ENCODE assay signal across 8 cellular contexts in genomic region chr16:21554795-21555585, GRCh38. TPM values are rescaled to one million over a fixed set of nuclear protein-coding genes. Genes with fewer than 3 reads are reported as not detected.
A peak's percentile ranks its signal among the peaks of the same experiment; 100 is the strongest.
DNase-seq lines count a peak whose midpoint lies in the region; ATAC-seq and TF ChIP-seq lines count a peak whose summit lies in the region.

No MANE protein-coding gene starts in this region.

- no peak overlapping the region for H3K9ac ChIP-seq in neuronal stem cell (ENCODE audit: low read depth, low read length, poor library complexity)

- no peak overlapping the region for H4K8ac ChIP-seq in neuronal stem cell (ENCODE audit: low read depth, low read length)

- no peak overlapping the region for H3K27ac ChIP-seq in HEK293 (ENCODE audit: extremely low read depth, low read depth, low read length)
- H3K27ac ChIP-seq in foreskin keratinocyte, result no peak overlapping the region
- no peak overlapping the region for H3K27ac ChIP-seq in neuronal stem cell (replicated peaks; ENCODE audit: low read length)

- H3K36me3 ChIP-seq in HEK293 (ENCODE audit: control insufficient read depth in 2 of 2, insufficient read depth in 1 of 2, low read length in 2 of 2), result no peaks in the 10 kb centered on the region
- H3K36me3 ChIP-seq in neuronal stem cell (replicated peaks in 1 of 2; ENCODE audit: control insufficient read depth in 2 of 2, insufficient read depth in 2 of 2, low read length in 2 of 2), result no peaks in the 10 kb centered on the region

- no peak overlapping the region for H2BK120ac ChIP-seq in neuronal stem cell (ENCODE audit: low read depth, low read length)

- H2AFZ ChIP-seq in neuronal stem cell (ENCODE audit: low read length), result peak overlapping the region; percentile 90

- no peak overlapping the region for H3K4ac ChIP-seq in neuronal stem cell (ENCODE audit: low read length)

- peak overlapping the region; percentile 34 for H3K4me2 ChIP-seq in neuronal stem cell (ENCODE audit: insufficient read depth, low read length, poor library complexity, severe bottlenecking)

- no peak overlapping the region for H3K14ac ChIP-seq in neuronal stem cell (ENCODE audit: low read length)

- H3K18ac ChIP-seq in neuronal stem cell (ENCODE audit: low read length), result peak overlapping the region; percentile 73

- DNase-seq in GDM1 (lab: John Stamatoyannopoulos, UW) (peak; percentile 85), M059J (ENCODE audit: low read depth) (peak; percentile 74), foreskin keratinocyte (peak in 1 of 2 donors; percentile 51), neuronal stem cell (ENCODE audit: low spot score) (peak; percentile 67), stromal cell of bone marrow (ENCODE audit: low read depth) (peak; percentile 50)
- peak; percentile 91 for DNase-seq in activated T-helper 9 cell treated with anti-CD3 and anti-CD28 coated beads, Interleukin-2, amount 50 U/mL, for 16 hours (ENCODE audit: low read depth)

- peak overlapping the region; percentile 10 for H2BK15ac ChIP-seq in neuronal stem cell (ENCODE audit: low read length)

- H3K79me1 ChIP-seq in neuronal stem cell (ENCODE audit: low read depth, low read length), result no peaks in the 10 kb centered on the region

- H3K9me3 ChIP-seq in HEK293 (ENCODE audit: control insufficient read depth, insufficient read depth, low read depth, low read length) (no peaks in the 10 kb centered on the region), neuronal stem cell (replicated peaks in 1 of 2; ENCODE audit: control insufficient read depth in 2 of 2, insufficient read depth in 1 of 2, low read depth in 1 of 2, low read length in 2 of 2) (no peaks in the 10 kb centered on the region)

- ATAC-seq in foreskin keratinocyte, result peak; percentile 85

- no peak overlapping the region for H4K91ac ChIP-seq in neuronal stem cell (ENCODE audit: low read depth, low read length, poor library complexity)

- peak; percentile 36; the same call in 1 of the 2 replicates for TF ChIP-seq POLR2A in Raji (IDR thresholded peaks at IDR 0.05; ENCODE audit: insufficient read depth, low read depth, low read length)

- H3K27me3 ChIP-seq in foreskin keratinocyte (peaks cover 16% of the 10 kb centered on the region), neuronal stem cell (ENCODE audit: control insufficient read depth in 3 of 3, insufficient read depth in 3 of 3, low read depth in 1 of 3, low read length in 3 of 3) (peaks cover 0 to 35% (median 0%) of the 10 kb centered on the region in 3 experiments)

- no peak overlapping the region for H2BK5ac ChIP-seq in neuronal stem cell (ENCODE audit: low read length)

- H2BK12ac ChIP-seq in neuronal stem cell (ENCODE audit: low read length), result peak overlapping the region; percentile 87

- no CpG with 5 or more reads among the region's 41 CpGs for WGBS in neuronal stem cell (ENCODE audit: extremely low coverage in 2 of 2, insufficient read length in 2 of 2, insufficient replicate concordance in 1 of 2), 2 donors

- CTCF ChIA-PET in HEK293 (lab: Yijun Ruan, JAX), result interaction anchor here (0.6 to 1.4 kb wide), 4 partner anchors 9 to 1343 kb away, joined by 3 to 9 read pairs (median 4); no protein-coding TSS in a partner anchor

- POLR2A ChIA-PET in HEK293 (lab: Yijun Ruan, JAX), result no interaction called here

- H3K4me3 ChIP-seq in HEK293 (ENCODE audit: low read depth, low read length), result no peak overlapping the region
- H3K4me3 ChIP-seq in neuronal stem cell (ENCODE audit: low read length in 2 of 2), result no peak overlapping the region

- H2AK5ac ChIP-seq in neuronal stem cell (ENCODE audit: low read depth, low read length), result peak overlapping the region; percentile 73

- TF ChIP-seq CTCF in HEK293 (tag by site-specific recombination; IDR thresholded peaks at IDR 0.05) (peak; percentile 99), foreskin keratinocyte (conservative IDR thresholded peaks at IDR 0.05) (peak; percentile 100)

- H3K4me1 ChIP-seq in HEK293 (ENCODE audit: control insufficient read depth, insufficient read depth, low read length) (no peaks in the 10 kb centered on the region), foreskin keratinocyte (no peaks in the 10 kb centered on the region), neuronal stem cell (ENCODE audit: control insufficient read depth in 2 of 2, insufficient read depth in 1 of 2, low read depth in 1 of 2, low read length in 2 of 2) (no peaks in the 10 kb centered on the region)

- peak overlapping the region; percentile 22 for H3K23ac ChIP-seq in neuronal stem cell (ENCODE audit: low read depth, low read length, poor library complexity)

TF ChIP-seq in HEK293, 187 proteins besides CTCF, POLR2A, EP300 and RAD21 (continues in another document):
- no peak for TF ChIP-seq ZNF280D (tag by site-specific recombination; IDR thresholded peaks at IDR 0.05)
- no peak for TF ChIP-seq ZBTB21 (tag by site-specific recombination; IDR thresholded peaks at IDR 0.05)
- TF ChIP-seq SCRT2 (tag by site-specific recombination; IDR thresholded peaks at IDR 0.05), result no peak
- TF ChIP-seq ZNF521 (tag by site-specific recombination; IDR thresholded peaks at IDR 0.05), result no peak
- TF ChIP-seq ZNF2 (tag by site-specific recombination; IDR thresholded peaks at IDR 0.05), result peak; percentile 91; the same call in 1 of the 2 replicates
- peak; percentile 49 for TF ChIP-seq ZNF629 (tag by site-specific recombination; IDR thresholded peaks at IDR 0.05)
- TF ChIP-seq KLF9 (tag by site-specific recombination; IDR thresholded peaks at IDR 0.05; ENCODE audit: low read depth), result no peak
- no peak for TF ChIP-seq HOXA7 (CRISPR knock-in tag; IDR thresholded peaks at IDR 0.05; ENCODE audit: borderline replicate concordance)
- TF ChIP-seq HOXC10 (CRISPR knock-in tag; IDR thresholded peaks at IDR 0.05), result no peak
- TF ChIP-seq ZNF404 (tag by site-specific recombination; IDR thresholded peaks at IDR 0.05), result no peak
- no peak for TF ChIP-seq ZNF350 (tag by site-specific recombination; IDR thresholded peaks at IDR 0.05)
- TF ChIP-seq BCL11B (tag by site-specific recombination; IDR thresholded peaks at IDR 0.05; ENCODE audit: low read depth), result no peak
- TF ChIP-seq ZNF600 (tag by site-specific recombination; IDR thresholded peaks at IDR 0.05), result peak; percentile 54; the same call in 1 of the 2 replicates
- TF ChIP-seq PBX3 (CRISPR knock-in tag; IDR thresholded peaks at IDR 0.05), result no peak; the same call in 1 of the 2 replicates
- TF ChIP-seq ZNF692 (tag by site-specific recombination; IDR thresholded peaks at IDR 0.05), result no peak
- TF ChIP-seq ZNF660 (tag by site-specific recombination; IDR thresholded peaks at IDR 0.05), result no peak
- TF ChIP-seq ZNF391 (tag by site-specific recombination; IDR thresholded peaks at IDR 0.05; ENCODE audit: borderline replicate concordance, low read depth), result peak; percentile 35; the same call in 1 of the 2 replicates
- TF ChIP-seq ZBTB1 (tag by site-specific recombination; IDR thresholded peaks at IDR 0.05), result no peak
- peak; percentile 68; the same call in 1 of the 2 replicates for TF ChIP-seq ZNF121 (tag by site-specific recombination; IDR thresholded peaks at IDR 0.05)
- TF ChIP-seq ZNF585B (tag by site-specific recombination; IDR thresholded peaks at IDR 0.05), result no peak
- TF ChIP-seq SP7 (tag by site-specific recombination; IDR thresholded peaks at IDR 0.05), result 0 out of 2 replicates have a peak, but pooled peaks have one; percentile 54

RNA-seq across cellular contexts. Expression of gene METTL9, which starts 44.4 kb away (rescaled TPM):
- total RNA-seq in M059J (2014; rRNA removed; shearing (Covaris generic)), result 194 and 212 TPM in 2 replicates
- 89.5 and 92.6 TPM in 2 replicates for total RNA-seq in foreskin keratinocyte
- 77.3 and 89.4 TPM in 2 replicates for polyA plus RNA-seq in foreskin keratinocyte
- 168 TPM for polyA plus RNA-seq in neuronal stem cell (2013, experiment 1 of 2)
- polyA plus RNA-seq in neuronal stem cell (2013, experiment 2 of 2), result 167 TPM
